In the genomic region with DNA sequence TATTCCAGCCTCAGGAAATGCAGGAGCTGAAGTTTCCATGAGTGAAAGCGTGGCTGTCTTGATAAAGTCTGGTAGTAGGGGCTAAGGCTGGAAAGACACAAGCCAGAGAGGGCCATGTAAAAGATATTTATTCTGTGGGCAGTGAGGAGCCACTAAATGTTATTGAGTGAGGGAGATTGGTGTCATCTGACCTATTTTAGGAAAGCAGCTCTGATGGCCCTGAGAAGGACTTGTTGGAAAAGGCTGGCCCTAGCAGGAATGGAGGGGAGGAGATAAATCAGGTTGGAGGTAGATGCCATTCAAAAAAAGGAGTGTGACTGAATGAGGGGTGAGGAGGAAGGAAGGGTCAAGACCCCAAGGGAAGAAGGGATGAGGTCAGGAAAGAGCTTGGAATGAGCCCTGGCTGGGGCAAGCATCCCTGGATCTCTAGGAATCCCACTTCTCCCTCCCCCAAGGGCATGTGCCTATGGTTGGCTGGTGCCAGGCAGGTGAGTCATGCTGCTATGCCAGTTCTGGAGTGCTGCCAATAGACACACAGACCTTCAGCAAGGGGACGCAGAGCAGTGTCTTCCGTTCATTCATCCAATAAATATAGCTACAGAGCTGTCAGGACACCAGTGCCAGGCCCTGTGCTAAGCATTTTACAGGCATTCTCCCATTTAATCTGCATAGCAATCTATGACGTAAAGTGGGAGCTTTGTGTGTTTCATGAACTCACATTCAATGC, we compare ENCODE assay signal across 7 cellular contexts. TPM values are rescaled to one million over a fixed set of nuclear protein-coding genes. Genes with fewer than 3 reads are reported as not detected.
DNase-seq lines count a peak whose midpoint lies in the region; ATAC-seq and TF ChIP-seq lines count a peak whose summit lies in the region.

No MANE protein-coding gene starts in this region.

- no peak for TF ChIP-seq CTCF in foreskin fibroblast (IDR thresholded peaks at IDR 0.05; ENCODE audit: low read depth, low read length)

- DNase-seq in HT-29 (ENCODE audit: low spot score): peak; percentile 96
- peak; percentile 91 for DNase-seq in RPMI7951 (ENCODE audit: low read depth)
- peak; percentile 85 to 89 for DNase-seq in foreskin fibroblast
- peak; percentile 99 for DNase-seq in renal cortical epithelial cell (ENCODE audit: low read depth)
- no peak for DNase-seq in activated T-cell treated with anti-CD3 and anti-CD28 coated beads, Interleukin-2, amount 50 U/mL, for 48 hours
- no peak for DNase-seq in midbrain (lab: John Stamatoyannopoulos, UW)

- H3K4me3 ChIP-seq in foreskin fibroblast (ENCODE audit: low read depth in 1 of 2, low read length in 2 of 2): no peak overlapping the region

- no peak for ATAC-seq in GM18511 (IDR thresholded peaks at IDR 0.05; ENCODE audit: unreplicated experiment)

RNA-seq across cellular contexts. Expression of gene ANKRD2, which starts 2.0 kb away (rescaled TPM):
- 0.23 TPM in 1 of 2 replicates, not detected in the other for total RNA-seq in HT-29 (2014; rRNA removed; shearing (Covaris generic))
- total RNA-seq in RPMI7951 (2014; rRNA removed; shearing (Covaris generic)): not detected in 2 replicates
- 31.3 and 35.9 TPM in 2 replicates for total RNA-seq in renal cortical epithelial cell

RNA-seq across cellular contexts. Expression of gene HOGA1, which starts 9.7 kb away (rescaled TPM):
- 0.26 and 0.36 TPM in 2 replicates for total RNA-seq in HT-29 (2014; rRNA removed; shearing (Covaris generic))
- total RNA-seq in RPMI7951 (2014; rRNA removed; shearing (Covaris generic)): 0.24 and 0.78 TPM in 2 replicates
- 72.3 and 121 TPM in 2 replicates for total RNA-seq in renal cortical epithelial cell

RNA-seq across cellular contexts. Expression of gene C10orf62, which starts 15.0 kb away (rescaled TPM):
- total RNA-seq in HT-29 (2014; rRNA removed; shearing (Covaris generic)): not detected in 2 replicates
- total RNA-seq in RPMI7951 (2014; rRNA removed; shearing (Covaris generic)): 0.10 TPM in 1 of 2 replicates, not detected in the other
- 0.35 and 3.2 TPM in 2 replicates for total RNA-seq in renal cortical epithelial cell

RNA-seq across cellular contexts. Expression of gene MORN4, which starts 58.8 kb away (rescaled TPM):
- total RNA-seq in HT-29 (2014; rRNA removed; shearing (Covaris generic)): 0.29 and 1.2 TPM in 2 replicates
- total RNA-seq in RPMI7951 (2014; rRNA removed; shearing (Covaris generic)): 2.2 and 3.7 TPM in 2 replicates
- 1.7 and 3.5 TPM in 2 replicates for total RNA-seq in renal cortical epithelial cell

Comparison
In these comparisons a context has a peak if more than half of its experiments do, and no peak if none do; other contexts are left out.
1. DNase-seq: peak in HT-29 (single experiment), RPMI7951 (single experiment), foreskin fibroblast (2 of 2) and renal cortical epithelial cell (single experiment); none in activated T-cell treated with anti-CD3 and anti-CD28 coated beads, Interleukin-2, amount 50 U/mL, for 48 hours (0 of 2) and midbrain (single experiment).
2. RNA of gene ANKRD2, which starts 2.0 kb away (total RNA-seq): 31.3 to 35.9 TPM in renal cortical epithelial cell; 0.23 TPM in HT-29 and not detected in RPMI7951; every median in the first group is over 10 times any median in the second.
3. RNA of gene HOGA1, which starts 9.7 kb away (total RNA-seq): 72.3 to 121 TPM in renal cortical epithelial cell; 0.26 to 0.36 TPM in HT-29 and 0.24 to 0.78 TPM in RPMI7951; every median in the first group is over 10 times any median in the second.